9 cellular contexts compared by ENCODE assay signal in the genomic region with DNA sequence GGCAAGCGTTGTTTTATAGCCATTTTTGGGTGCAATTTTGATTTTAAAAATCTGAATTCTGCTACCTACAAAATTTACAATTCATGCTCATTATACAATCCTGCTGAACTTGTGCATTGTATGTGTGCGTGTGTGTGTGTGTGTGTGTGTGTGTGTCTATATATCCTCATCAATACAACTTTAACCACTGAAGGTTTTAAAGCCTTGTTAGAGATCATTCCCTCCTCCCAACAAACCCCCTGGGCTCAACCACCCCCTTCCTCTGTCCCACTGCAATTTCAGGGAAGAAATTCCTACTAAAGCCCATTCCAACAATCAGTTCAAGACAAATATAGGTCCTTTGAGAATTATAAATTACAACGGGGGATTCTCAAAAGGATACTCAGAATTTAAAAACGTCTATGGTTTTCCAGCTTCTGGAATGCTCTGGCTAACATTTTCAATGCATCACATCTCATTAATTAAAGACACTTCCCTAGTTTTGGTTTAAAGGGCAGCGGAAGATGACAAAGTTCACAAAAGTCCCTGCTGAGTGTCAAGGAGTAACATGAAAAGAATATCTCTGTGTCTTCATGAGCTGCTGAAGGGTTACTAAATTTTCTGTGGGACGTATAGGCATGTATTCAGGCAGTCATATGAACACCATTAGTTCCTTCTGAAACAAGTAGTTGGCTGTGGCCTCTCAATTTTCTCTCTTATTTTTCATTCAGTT. TPM values are rescaled to one million over a fixed set of nuclear protein-coding genes. Genes with fewer than 3 reads are reported as not detected.
DNase-seq lines count a peak whose midpoint lies in the region; ATAC-seq and TF ChIP-seq lines count a peak whose summit lies in the region.
"Had no signal": no experiment of that assay in that cellular context is flagged by ENCODE, and none has a peak within 500 bp of the region (broad histone marks: within the 10 kb centered on the region; RNA-seq: fewer than 3 reads in every experiment).

No MANE protein-coding gene starts in this region.

- H3K4me1 Mint-ChIP-seq in osteocyte (ENCODE audit: unreplicated experiment): peaks cover 21% of the 10 kb centered on the region

- WGBS in esophagus muscularis mucosa: 19% methylated on average over 6 of the region's 6 CpGs

- H3K36me3 ChIP-seq in RWPE2 (ENCODE audit: low read depth) (no peaks in the 10 kb centered on the region), esophagus muscularis mucosa (no peaks in the 10 kb centered on the region)

- H3K27me3 Mint-ChIP-seq in osteocyte (ENCODE audit: unreplicated experiment): peaks cover 2% of the 10 kb centered on the region
- H3K27me3 Mint-ChIP-seq: memory B cell had no signal

- no peaks in the 10 kb centered on the region for H3K9me3 Mint-ChIP-seq in osteocyte (ENCODE audit: unreplicated experiment)
- H3K9me3 Mint-ChIP-seq: memory B cell had no signal

- peak overlapping the region; percentile 95 for H3K4me3 Mint-ChIP-seq in osteocyte (ENCODE audit: unreplicated experiment)
- H3K4me3 Mint-ChIP-seq: memory B cell had no signal

- H3K27ac Mint-ChIP-seq in osteocyte (ENCODE audit: unreplicated experiment): no peak overlapping the region
- H3K27ac Mint-ChIP-seq: memory B cell had no signal

- no peaks in the 10 kb centered on the region for H3K36me3 Mint-ChIP-seq in osteocyte (ENCODE audit: unreplicated experiment)
- H3K36me3 Mint-ChIP-seq: memory B cell had no signal

- H3K27ac ChIP-seq in RWPE2 (ENCODE audit: poor library complexity, severe bottlenecking) (peak overlapping the region; percentile 48), esophagus muscularis mucosa (replicated peaks in 1 of 4) (peak overlapping the region; percentile 77 to 83 (median 81))

- no peak for ATAC-seq in RWPE2 (ENCODE audit: low read depth)
- no peak for ATAC-seq in HG03175 (IDR thresholded peaks at IDR 0.05; ENCODE audit: unreplicated experiment)
- no peak for ATAC-seq in HG02759 (IDR thresholded peaks at IDR 0.05; ENCODE audit: unreplicated experiment)

- no peak for TF ChIP-seq POLR2A in esophagus muscularis mucosa (IDR thresholded peaks at IDR 0.05; ENCODE audit: low read depth)

- TF ChIP-seq CTCF in RWPE2 (IDR thresholded peaks at IDR 0.05; ENCODE audit: poor library complexity, severe bottlenecking) (no peak), esophagus muscularis mucosa (IDR thresholded peaks at IDR 0.05) (no peak), osteocyte (IDR thresholded peaks at IDR 0.05) (no peak)

- peak; percentile 24 for DNase-seq in EH (ENCODE audit: low read depth)
- no peak for DNase-seq in RWPE2 (ENCODE audit: low spot score)
- no peak for DNase-seq in esophagus muscularis mucosa (ENCODE audit: extremely low spot score)
- no peak for DNase-seq in osteocyte (ENCODE audit: extremely low spot score, unreplicated experiment)
- no peak for DNase-seq in COR-L47 (lab: John Stamatoyannopoulos, UW)
- DNase-seq in Ammon's horn (ENCODE audit: low spot score): no peak

- no peaks in the 10 kb centered on the region for H3K9me3 ChIP-seq in RWPE2 (ENCODE audit: severe bottlenecking)
- no peaks in the 10 kb centered on the region for H3K9me3 ChIP-seq in esophagus muscularis mucosa

- H3K4me3 ChIP-seq in RWPE2 (ENCODE audit: severe bottlenecking) (peak overlapping the region; percentile 36), esophagus muscularis mucosa (peak overlapping the region; percentile 56 to 67 (median 62))

- no peak for TF ChIP-seq EP300 in esophagus muscularis mucosa (IDR thresholded peaks at IDR 0.05)

- peaks cover 18% of the 10 kb centered on the region for H3K4me1 ChIP-seq in RWPE2 (ENCODE audit: insufficient read depth, poor library complexity, severe bottlenecking)
- peaks cover 8 to 30% (median 15%) of the 10 kb centered on the region in 4 donors for H3K4me1 ChIP-seq in esophagus muscularis mucosa

- intact Hi-C loops in esophagus muscularis mucosa (cut with DNase I): loop anchor here (2.0 to 10.0 kb wide), 2 partner anchors 121 to 829 kb away; no protein-coding TSS in a partner anchor

- H3K27me3 ChIP-seq in RWPE2 (ENCODE audit: insufficient read depth, poor library complexity, severe bottlenecking): no peaks in the 10 kb centered on the region
- H3K27me3 ChIP-seq in esophagus muscularis mucosa: no peaks in the 10 kb centered on the region

RNA-seq across cellular contexts. Expression of gene SEMA3A, which starts 0.9 kb away (rescaled TPM):
- total RNA-seq in esophagus muscularis mucosa: 10 to 100 TPM; 27.8 to 39.0 (median 34.5) TPM
- 2.4 and 3.7 TPM in 2 replicates for total RNA-seq in osteocyte
